1 cellular context compared by ENCODE assay signal in the genomic region with DNA sequence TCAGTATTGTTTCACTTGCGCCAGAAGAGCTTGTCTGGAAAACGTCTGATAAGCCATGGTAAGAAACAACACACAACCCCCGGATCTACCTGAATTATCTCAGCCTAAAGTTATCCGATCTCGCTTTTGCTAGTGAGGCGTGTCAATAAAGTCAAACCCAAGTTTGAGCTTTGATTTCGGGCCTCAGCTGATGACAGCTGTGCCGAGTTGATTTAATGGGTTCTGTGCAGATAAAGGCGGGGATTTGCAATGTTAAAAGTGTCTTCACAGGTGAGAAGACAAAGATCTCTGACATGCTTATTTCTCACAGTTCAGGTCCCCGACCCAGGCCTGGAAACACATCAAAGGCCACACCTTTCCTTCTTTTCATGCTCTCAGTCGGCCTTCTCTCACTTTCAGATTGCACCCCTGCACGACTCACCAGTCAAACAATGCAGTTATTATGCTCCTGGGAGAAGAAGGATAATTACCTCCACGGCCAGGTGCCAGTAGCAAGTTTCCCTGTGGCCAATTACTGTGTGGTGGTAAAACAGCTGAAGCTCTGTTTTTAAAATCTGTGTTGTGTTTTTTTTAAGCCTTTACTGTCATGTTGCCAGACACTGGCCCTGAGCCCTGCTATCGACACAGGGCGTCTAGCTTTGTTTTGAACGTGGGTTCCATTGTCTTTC.
TF ChIP-seq lines count a peak whose summit lies in the region.

No MANE protein-coding gene starts in this region.

TF ChIP-seq in GM23338, 12 proteins besides CTCF, POLR2A, EP300 and RAD21 (continued from another document):
- TF ChIP-seq, protein P1, sequence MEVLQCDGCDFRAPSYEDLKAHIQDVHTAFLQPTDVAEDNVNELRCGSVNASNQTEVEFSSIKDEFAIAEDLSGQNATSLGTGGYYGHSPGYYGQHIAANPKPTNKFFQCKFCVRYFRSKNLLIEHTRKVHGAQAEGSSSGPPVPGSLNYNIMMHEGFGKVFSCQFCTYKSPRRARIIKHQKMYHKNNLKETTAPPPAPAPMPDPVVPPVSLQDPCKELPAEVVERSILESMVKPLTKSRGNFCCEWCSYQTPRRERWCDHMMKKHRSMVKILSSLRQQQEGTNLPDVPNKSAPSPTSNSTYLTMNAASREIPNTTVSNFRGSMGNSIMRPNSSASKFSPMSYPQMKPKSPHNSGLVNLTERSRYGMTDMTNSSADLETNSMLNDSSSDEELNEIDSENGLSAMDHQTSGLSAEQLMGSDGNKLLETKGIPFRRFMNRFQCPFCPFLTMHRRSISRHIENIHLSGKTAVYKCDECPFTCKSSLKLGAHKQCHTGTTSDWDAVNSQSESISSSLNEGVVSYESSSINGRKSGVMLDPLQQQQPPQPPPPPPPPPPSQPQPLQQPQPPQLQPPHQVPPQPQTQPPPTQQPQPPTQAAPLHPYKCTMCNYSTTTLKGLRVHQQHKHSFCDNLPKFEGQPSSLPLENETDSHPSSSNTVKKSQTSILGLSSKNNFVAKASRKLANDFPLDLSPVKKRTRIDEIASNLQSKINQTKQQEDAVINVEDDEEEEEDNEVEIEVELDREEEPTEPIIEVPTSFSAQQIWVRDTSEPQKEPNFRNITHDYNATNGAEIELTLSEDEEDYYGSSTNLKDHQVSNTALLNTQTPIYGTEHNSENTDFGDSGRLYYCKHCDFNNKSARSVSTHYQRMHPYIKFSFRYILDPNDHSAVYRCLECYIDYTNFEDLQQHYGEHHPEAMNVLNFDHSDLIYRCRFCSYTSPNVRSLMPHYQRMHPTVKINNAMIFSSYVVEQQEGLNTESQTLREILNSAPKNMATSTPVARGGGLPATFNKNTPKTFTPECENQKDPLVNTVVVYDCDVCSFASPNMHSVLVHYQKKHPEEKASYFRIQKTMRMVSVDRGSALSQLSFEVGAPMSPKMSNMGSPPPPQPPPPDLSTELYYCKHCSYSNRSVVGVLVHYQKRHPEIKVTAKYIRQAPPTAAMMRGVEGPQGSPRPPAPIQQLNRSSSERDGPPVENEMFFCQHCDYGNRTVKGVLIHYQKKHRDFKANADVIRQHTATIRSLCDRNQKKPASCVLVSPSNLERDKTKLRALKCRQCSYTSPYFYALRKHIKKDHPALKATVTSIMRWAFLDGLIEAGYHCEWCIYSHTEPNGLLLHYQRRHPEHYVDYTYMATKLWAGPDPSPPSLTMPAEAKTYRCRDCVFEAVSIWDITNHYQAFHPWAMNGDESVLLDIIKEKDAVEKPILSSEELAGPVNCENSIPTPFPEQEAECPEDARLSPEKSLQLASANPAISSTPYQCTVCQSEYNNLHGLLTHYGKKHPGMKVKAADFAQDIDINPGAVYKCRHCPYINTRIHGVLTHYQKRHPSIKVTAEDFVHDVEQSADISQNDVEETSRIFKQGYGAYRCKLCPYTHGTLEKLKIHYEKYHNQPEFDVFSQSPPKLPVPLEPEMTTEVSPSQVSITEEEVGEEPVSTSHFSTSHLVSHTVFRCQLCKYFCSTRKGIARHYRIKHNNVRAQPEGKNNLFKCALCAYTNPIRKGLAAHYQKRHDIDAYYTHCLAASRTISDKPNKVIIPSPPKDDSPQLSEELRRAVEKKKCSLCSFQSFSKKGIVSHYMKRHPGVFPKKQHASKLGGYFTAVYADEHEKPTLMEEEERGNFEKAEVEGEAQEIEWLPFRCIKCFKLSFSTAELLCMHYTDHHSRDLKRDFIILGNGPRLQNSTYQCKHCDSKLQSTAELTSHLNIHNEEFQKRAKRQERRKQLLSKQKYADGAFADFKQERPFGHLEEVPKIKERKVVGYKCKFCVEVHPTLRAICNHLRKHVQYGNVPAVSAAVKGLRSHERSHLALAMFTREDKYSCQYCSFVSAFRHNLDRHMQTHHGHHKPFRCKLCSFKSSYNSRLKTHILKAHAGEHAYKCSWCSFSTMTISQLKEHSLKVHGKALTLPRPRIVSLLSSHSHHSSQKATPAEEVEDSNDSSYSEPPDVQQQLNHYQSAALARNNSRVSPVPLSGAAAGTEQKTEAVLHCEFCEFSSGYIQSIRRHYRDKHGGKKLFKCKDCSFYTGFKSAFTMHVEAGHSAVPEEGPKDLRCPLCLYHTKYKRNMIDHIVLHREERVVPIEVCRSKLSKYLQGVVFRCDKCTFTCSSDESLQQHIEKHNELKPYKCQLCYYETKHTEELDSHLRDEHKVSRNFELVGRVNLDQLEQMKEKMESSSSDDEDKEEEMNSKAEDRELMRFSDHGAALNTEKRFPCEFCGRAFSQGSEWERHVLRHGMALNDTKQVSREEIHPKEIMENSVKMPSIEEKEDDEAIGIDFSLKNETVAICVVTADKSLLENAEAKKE (CRISPR knock-in tag; IDR thresholded peaks at IDR 0.05): no peak
- TF ChIP-seq NANOG (IDR thresholded peaks at IDR 0.05; ENCODE audit: borderline replicate concordance) (no peak), EZH2 (IDR thresholded peaks at IDR 0.05; ENCODE audit: low read depth, unreplicated experiment) (no peak), ZNF331 (CRISPR knock-in tag; IDR thresholded peaks at IDR 0.05; ENCODE audit: low read depth) (no peak), CREB1 (CRISPR knock-in tag; IDR thresholded peaks at IDR 0.05; ENCODE audit: low read depth) (no peak), EZH2phosphoT487 (IDR thresholded peaks at IDR 0.05; ENCODE audit: unreplicated experiment) (no peak)
